In the genomic region with DNA sequence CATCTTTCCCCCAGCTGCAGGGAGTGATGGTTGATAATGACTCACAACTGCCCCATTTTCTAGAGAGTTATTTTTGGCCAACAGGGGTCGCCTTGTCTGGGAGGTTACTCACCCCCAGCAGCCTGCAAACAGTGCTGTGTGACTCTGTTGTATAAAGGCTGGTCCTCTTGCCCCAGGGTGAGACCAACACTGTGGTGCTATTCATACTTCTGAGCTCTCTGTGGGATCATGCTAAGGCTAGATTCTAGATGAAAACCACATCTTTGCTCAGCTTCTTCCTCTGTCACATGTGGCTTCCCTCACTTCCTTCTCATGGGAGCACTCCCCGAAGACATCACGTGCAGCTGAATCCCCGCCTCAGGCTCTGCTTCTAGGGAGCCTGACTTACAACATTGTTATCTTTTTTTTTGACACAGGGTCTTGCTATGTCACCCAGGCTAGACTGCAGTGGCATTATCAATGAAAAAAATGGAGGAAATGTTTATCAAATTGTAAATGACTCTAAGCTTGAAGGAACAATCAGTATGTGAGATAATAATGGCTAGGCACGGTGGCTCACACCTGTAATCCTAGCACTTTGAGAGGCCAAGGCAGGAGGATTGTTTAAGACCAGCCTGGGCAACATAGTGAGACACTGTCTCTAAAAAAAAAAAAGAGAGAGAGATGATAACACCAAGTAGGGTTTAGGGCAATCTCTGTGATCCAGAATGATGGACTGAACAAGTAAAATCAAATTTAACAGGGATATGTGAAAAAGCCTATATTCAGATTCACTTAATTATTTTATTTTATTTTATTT, we compare ENCODE assay signal across 8 cellular contexts. TPM values are rescaled to one million over a fixed set of nuclear protein-coding genes. Genes with fewer than 3 reads are reported as not detected.
DNase-seq lines count a peak whose midpoint lies in the region; ATAC-seq lines count a peak whose summit lies in the region.

No MANE protein-coding gene starts in this region.

- intact Hi-C loops in CD4-positive, alpha-beta memory T cell (cut with micrococcal nuclease) = loop anchor here (1.0 to 2.0 kb wide), 3 partner anchors 21 to 136 kb away; a partner anchor contains a TSS

- H3K9me3 ChIP-seq in CD4-positive, alpha-beta memory T cell (ENCODE audit: control insufficient read depth in 1 of 2, low read length in 2 of 2) = no peaks in the 10 kb centered on the region

- no peaks in the 10 kb centered on the region for H3K27me3 Mint-ChIP-seq in CD4-positive, alpha-beta memory T cell

- peaks cover 19% of the 10 kb centered on the region for H3K4me1 ChIP-seq in CD4-positive, alpha-beta memory T cell (ENCODE audit: insufficient read depth, low read length)

- ATAC-seq in HG03103 (IDR thresholded peaks at IDR 0.05; ENCODE audit: low read depth, unreplicated experiment) (peak; percentile 67), GM21717 (IDR thresholded peaks at IDR 0.05; ENCODE audit: unreplicated experiment) (no peak)

- H3K27ac Mint-ChIP-seq in CD4-positive, alpha-beta memory T cell = peak overlapping the region; percentile 48 to 96 (median 81)

- H3K9me3 Mint-ChIP-seq in CD4-positive, alpha-beta memory T cell = no peaks in the 10 kb centered on the region

- CTCF ChIA-PET in CD4-positive, alpha-beta memory T cell (lab: Charles Lee; ENCODE audit: partially characterized antibody) = interaction anchor here (0.5 to 6.1 kb wide), 30 partner anchors 8 to 241 kb away, joined by 3 to 111 read pairs (median 4); a partner anchor contains a TSS

- H3K27me3 ChIP-seq in CD4-positive, alpha-beta memory T cell (ENCODE audit: insufficient read depth, low read length) = no peaks in the 10 kb centered on the region

- no peaks in the 10 kb centered on the region for H3K36me3 ChIP-seq in CD4-positive, alpha-beta memory T cell (ENCODE audit: insufficient read depth, low read length)

- POLR2A ChIA-PET in CD4-positive, alpha-beta memory T cell (lab: Charles Lee; ENCODE audit: partially characterized antibody) = interaction anchor here (0.6 to 1.6 kb wide), 11 partner anchors 9 to 243 kb away, joined by 3 to 9 read pairs (median 3); a partner anchor contains a TSS

- no peaks in the 10 kb centered on the region for H3K36me3 Mint-ChIP-seq in CD4-positive, alpha-beta memory T cell

- peak overlapping the region in 7 of 8 donors; percentile 6 to 69 (median 46) for H3K4me3 Mint-ChIP-seq in CD4-positive, alpha-beta memory T cell

- no peak overlapping the region for H3K27ac ChIP-seq in CD4-positive, alpha-beta memory T cell (ENCODE audit: low read depth, low read length)

- peak; percentile 69 to 78 (median 73) for DNase-seq in CD4-positive, alpha-beta memory T cell
- DNase-seq in T-helper 2 cell (peak in 4 of 5 experiments; percentile 30 to 93 (median 68)), kidney tubule cell (ENCODE audit: low spot score) (peak; percentile 55), GOT3 (lab: John Stamatoyannopoulos, UW) (no peak)
- DNase-seq in activated naive CD8-positive, alpha-beta T cell treated with anti-CD3 and anti-CD28 coated beads, Interleukin-2, amount 50 U/mL, for 16 hours (ENCODE audit: low read depth, low spot score) = peak; percentile 53
- DNase-seq in stimulated activated CD8-positive, alpha-beta memory T cell treated with anti-CD3 and anti-CD28 coated beads, Interleukin-15, amount 100 ng/mL, for 4 hours (ENCODE audit: low read depth in 2 of 2) = peak; percentile 42 to 63

- no peak overlapping the region for H3K4me3 ChIP-seq in CD4-positive, alpha-beta memory T cell (ENCODE audit: low read length in 2 of 2)

- peaks cover 13 to 24% (median 20%) of the 10 kb centered on the region in 4 donors for H3K4me1 Mint-ChIP-seq in CD4-positive, alpha-beta memory T cell

RNA-seq across cellular contexts. Expression of a gene that starts 55.7 kb away (rescaled TPM):
- 10 to 100 TPM; 22.3 to 22.6 TPM for total RNA-seq in CD4-positive, alpha-beta memory T cell
- 10 to 100 TPM in 1 of 2 donors, 1 to 10 TPM in 1; 4.3 to 10.9 TPM for polyA plus RNA-seq in CD4-positive, alpha-beta memory T cell

RNA-seq across cellular contexts. Expression of a gene that starts 55.9 kb away (rescaled TPM):
- 10 to 100 TPM; 81.6 to 87.3 TPM for total RNA-seq in CD4-positive, alpha-beta memory T cell
- 100 to 1,000 TPM; 215 to 248 TPM for polyA plus RNA-seq in CD4-positive, alpha-beta memory T cell
